In genomic region chr7:117284692-117285091, GRCh38 we compare ENCODE assay signal across 32 cellular contexts. TPM values are rescaled to one million over a fixed set of nuclear protein-coding genes. Genes with fewer than 3 reads are reported as not detected.
"Had no signal": no experiment of that assay in that cellular context is flagged by ENCODE, and none has a peak within 500 bp of the region (broad histone marks: within the 10 kb centered on the region; RNA-seq: fewer than 3 reads in every experiment).

No MANE protein-coding gene starts in this region.

- H3K27ac ChIP-seq: epithelial cell of prostate, foreskin keratinocyte, gastroesophageal sphincter, heart left ventricle, left lung, neutrophil, parathyroid adenoma, right lobe of liver, stomach, testis, tibial artery had no signal

- H3K27ac Mint-ChIP-seq: mesothelial cell of epicardium; naive B cell; natural killer cell treated with Interleukin-12 subunit alpha and Interleukin-12 subunit beta and Interleukin-15 and Interleukin-18, amount 100 ng/mL, for 72 hours; progenitor cell of endocrine pancreas; stimulated activated effector memory CD8-positive, alpha-beta T cell treated with anti-CD3 and anti-CD28 coated beads, Interleukin-12 subunit alpha, Interleukin-12 subunit beta, amount 100 ng/mL, for 72 hours; type B pancreatic cell had no signal

- H3K4me3 ChIP-seq: dorsolateral prefrontal cortex, gastroesophageal sphincter, heart left ventricle, left lung, mucosa of descending colon, right lobe of liver, stomach, testis, tibial artery had no signal

- DNase-seq: dorsolateral prefrontal cortex; effector CD4-positive, alpha-beta T cell; foreskin keratinocyte; heart left ventricle; hippocampal formation; left cardiac atrium; left lung; mesenchymal stem cell; mucosa of descending colon; naive B cell; right lobe of liver; stimulated activated CD4-positive, alpha-beta T cell treated with anti-CD3 and anti-CD28 coated beads, Interleukin-2, amount 100 ng/mL, for 24 hours; stimulated activated CD4-positive, alpha-beta T cell treated with anti-CD3 and anti-CD28 coated beads, Interleukin-4, amount 100 ng/mL, for 24 hours; stimulated activated naive CD4-positive, alpha-beta T cell treated with Interleukin-2 at 50 U/mL for 16 hours; stomach; testis; tibial artery had no signal

- H3K36me3 Mint-ChIP-seq: naive B cell; natural killer cell treated with Interleukin-12 subunit alpha and Interleukin-12 subunit beta and Interleukin-15 and Interleukin-18, amount 100 ng/mL, for 72 hours; stimulated activated effector memory CD8-positive, alpha-beta T cell treated with anti-CD3 and anti-CD28 coated beads, Interleukin-12 subunit alpha, Interleukin-12 subunit beta, amount 100 ng/mL, for 72 hours had no signal

- H3K9me3 Mint-ChIP-seq: stimulated activated effector memory CD8-positive, alpha-beta T cell treated with anti-CD3 and anti-CD28 coated beads, Interleukin-12 subunit alpha, Interleukin-12 subunit beta, amount 100 ng/mL, for 72 hours had no signal

- H3K4me1 ChIP-seq: gastroesophageal sphincter, parathyroid adenoma, right lobe of liver, stomach, testis, tibial artery had no signal

- H3K79me2 ChIP-seq: parathyroid adenoma had no signal

- H3K9me3 ChIP-seq: gastroesophageal sphincter, heart left ventricle, left lung, mucosa of descending colon, neutrophil, right lobe of liver, stomach, testis, tibial artery had no signal

- H3K27me3 ChIP-seq: dorsolateral prefrontal cortex, foreskin keratinocyte, gastroesophageal sphincter, heart left ventricle, left lung, neutrophil, right lobe of liver, stomach, testis, tibial artery had no signal

- H3K36me3 ChIP-seq: gastroesophageal sphincter, heart left ventricle, left lung, neutrophil, right lobe of liver, stomach, tibial artery had no signal

- H3K9ac ChIP-seq: parathyroid adenoma had no signal

- H3K4me3 Mint-ChIP-seq: mesothelial cell of epicardium; naive B cell; natural killer cell treated with Interleukin-12 subunit alpha and Interleukin-12 subunit beta and Interleukin-15 and Interleukin-18, amount 100 ng/mL, for 72 hours; neural crest cell; stimulated activated effector memory CD8-positive, alpha-beta T cell treated with anti-CD3 and anti-CD28 coated beads, Interleukin-12 subunit alpha, Interleukin-12 subunit beta, amount 100 ng/mL, for 72 hours; type B pancreatic cell had no signal

- FAIRE-seq: colon, islet of Langerhans, urothelium cell line had no signal

- H3K4me1 Mint-ChIP-seq: naive B cell; stimulated activated effector memory CD8-positive, alpha-beta T cell treated with anti-CD3 and anti-CD28 coated beads, Interleukin-12 subunit alpha, Interleukin-12 subunit beta, amount 100 ng/mL, for 72 hours had no signal

RNA-seq across cellular contexts. Expression of gene WNT2, which starts 38.2 kb away (rescaled TPM):
- total RNA-seq: esophagus mucosa; foreskin keratinocyte; lung microvascular endothelial cell; natural killer cell treated with Interleukin-12 subunit alpha and Interleukin-12 subunit beta and Interleukin-15 and Interleukin-18, amount 100 ng/mL, for 72 hours; neural crest cell had no signal
- polyA plus RNA-seq: foreskin keratinocyte had no signal
